Comparison of ENCODE assay signal across 16 cellular contexts in the genomic region with DNA sequence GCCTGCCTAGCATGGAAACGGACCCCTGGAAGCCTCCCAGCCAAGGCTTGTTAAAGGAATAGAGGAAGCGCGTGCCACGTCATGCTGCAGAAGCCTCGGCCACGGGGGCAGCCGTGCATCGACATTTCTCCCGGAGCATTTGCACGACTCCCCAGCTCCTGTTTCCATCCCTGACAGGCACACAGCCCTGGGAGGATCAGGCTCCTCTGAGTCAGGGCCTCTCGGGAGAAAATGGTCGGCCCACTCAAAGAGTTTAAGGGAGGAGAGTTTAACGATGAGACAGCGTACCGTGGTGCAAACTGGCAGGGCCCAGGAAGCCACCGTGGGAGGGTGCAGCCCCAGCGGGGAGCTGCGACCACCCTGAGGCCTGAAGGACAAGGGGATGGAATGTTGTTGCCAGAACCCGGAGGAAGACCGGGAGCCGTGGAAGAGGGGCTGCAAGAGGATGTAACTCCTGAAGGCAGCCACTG.
DNase-seq lines count a peak whose midpoint lies in the region; ATAC-seq and TF ChIP-seq lines count a peak whose summit lies in the region.
"Had no signal": no experiment of that assay in that cellular context is flagged by ENCODE, and none has a peak within 500 bp of the region (broad histone marks: within the 10 kb centered on the region; RNA-seq: fewer than 3 reads in every experiment).

No MANE protein-coding gene starts in this region.

- H3K9me3 ChIP-seq in sigmoid colon (no peaks in the 10 kb centered on the region), prostate gland (no peaks in the 10 kb centered on the region)
- H3K9me3 ChIP-seq: A549 had no signal

- intact Hi-C loops in sigmoid colon (cut with DNase I) (no loop called here), prostate gland (cut with DNase I) (no loop called here)

- peaks cover 62% of the 10 kb centered on the region for H3K27me3 Mint-ChIP-seq in nephron (ENCODE audit: low read depth)
- peaks cover 51 to 79% of the 10 kb centered on the region in 2 donors for H3K27me3 Mint-ChIP-seq in effector memory CD8-positive, alpha-beta T cell

- peaks cover 0 to 17% (median 14%) of the 10 kb centered on the region in 4 donors for H3K4me1 ChIP-seq in sigmoid colon
- H3K4me1 ChIP-seq in prostate gland (replicated peaks): no peaks in the 10 kb centered on the region
- H3K4me1 ChIP-seq: A549 had no signal

- H3K36me3 Mint-ChIP-seq in nephron (ENCODE audit: low read depth): no peaks in the 10 kb centered on the region
- no peaks in the 10 kb centered on the region for H3K36me3 Mint-ChIP-seq in effector memory CD8-positive, alpha-beta T cell (ENCODE audit: insufficient read depth)
- H3K36me3 Mint-ChIP-seq: CD4-positive, CD25-positive, alpha-beta regulatory T cell had no signal

- H3K27ac ChIP-seq in caudate nucleus (ENCODE audit: low read depth, low read length) (peak overlapping the region; percentile 48), sigmoid colon (no peak overlapping the region), prostate gland (no peak overlapping the region)
- H3K27ac ChIP-seq: A549 had no signal

- no peak for TF ChIP-seq EP300 in sigmoid colon (IDR thresholded peaks at IDR 0.05)

- TF ChIP-seq CTCF in nephron (IDR thresholded peaks at IDR 0.05; ENCODE audit: unreplicated experiment in 3 of 3) (no peak), sigmoid colon (IDR thresholded peaks at IDR 0.05) (no peak), prostate gland (IDR thresholded peaks at IDR 0.05) (no peak)

- H3K4me3 ChIP-seq in H7 (ENCODE audit: insufficient read depth, low read depth, low read length) (no peak overlapping the region), sigmoid colon (no peak overlapping the region), prostate gland (no peak overlapping the region)
- H3K4me3 ChIP-seq: A549 had no signal

- H3K27me3 ChIP-seq in H7 (ENCODE audit: control insufficient read depth, insufficient read depth, low read length) (peaks cover 10% of the 10 kb centered on the region), sigmoid colon (peaks cover 0 to 11% (median 0%) of the 10 kb centered on the region in 3 donors), prostate gland (replicated peaks; ENCODE audit: insufficient read depth) (no peaks in the 10 kb centered on the region)

- peak; percentile 40 for DNase-seq in H7
- DNase-seq in caudate nucleus (lab: John Stamatoyannopoulos, UW): peak in 41 of 61 donors; percentile 29 to 90 (median 61)
- peak; percentile 40 for DNase-seq in sigmoid colon
- no peak for DNase-seq in SIG-M5 treated with dmso at 0.1 percent for 504 hours (lab: John Stamatoyannopoulos, UW; ENCODE audit: unreplicated experiment)
- no peak for DNase-seq in effector memory CD8-positive, alpha-beta T cell
- no peak for DNase-seq in prostate gland (ENCODE audit: low spot score)
- DNase-seq: CD4-positive, CD25-positive, alpha-beta regulatory T cell; DMS53; HFFc6; KG1; NCI-H1048; NCI-H446; PC-3 had no signal

- H3K4me1 Mint-ChIP-seq in nephron: peaks cover 34% of the 10 kb centered on the region
- H3K4me1 Mint-ChIP-seq in effector memory CD8-positive, alpha-beta T cell (ENCODE audit: low read depth in 2 of 2): no peaks in the 10 kb centered on the region

- H3K4me3 Mint-ChIP-seq in nephron: peak overlapping the region; percentile 12 to 60 (median 21)
- no peak overlapping the region for H3K4me3 Mint-ChIP-seq in effector memory CD8-positive, alpha-beta T cell
- H3K4me3 Mint-ChIP-seq: CD4-positive, CD25-positive, alpha-beta regulatory T cell; HFFc6 had no signal

- TF ChIP-seq POLR2A in sigmoid colon (IDR thresholded peaks at IDR 0.05) (no peak), prostate gland (IDR thresholded peaks at IDR 0.05) (no peak)

- peak overlapping the region in 2 of 3 experiments; percentile 37 to 50 for H3K27ac Mint-ChIP-seq in nephron
- no peak overlapping the region for H3K27ac Mint-ChIP-seq in effector memory CD8-positive, alpha-beta T cell
- H3K27ac Mint-ChIP-seq: HFFc6 had no signal

- H3K36me3 ChIP-seq in H7 (replicated peaks; ENCODE audit: control insufficient read depth, insufficient read depth, low read length): no peaks in the 10 kb centered on the region
- no peaks in the 10 kb centered on the region for H3K36me3 ChIP-seq in sigmoid colon
- H3K36me3 ChIP-seq in prostate gland: no peaks in the 10 kb centered on the region

- no peak for ATAC-seq in GM19467 (IDR thresholded peaks at IDR 0.05; ENCODE audit: unreplicated experiment)
- ATAC-seq in effector memory CD8-positive, alpha-beta T cell (replicated peaks): no peak
- ATAC-seq: A549, PC-3 had no signal

- H3K9me3 Mint-ChIP-seq in nephron: no peaks in the 10 kb centered on the region
- no peaks in the 10 kb centered on the region for H3K9me3 Mint-ChIP-seq in effector memory CD8-positive, alpha-beta T cell
- H3K9me3 Mint-ChIP-seq: HFFc6 had no signal

- 84% methylated on average over 21 of the region's 21 CpGs for WGBS in sigmoid colon, 2 donors
- 82% methylated on average over 21 of the region's 21 CpGs for WGBS in prostate gland

Comparison
In these comparisons a context has a peak if more than half of its experiments do, and no peak if none do; other contexts are left out.
1. DNase-seq: peak in H7 (single experiment), caudate nucleus (41 of 61) and sigmoid colon (single experiment); none in SIG-M5 treated with dmso at 0.1 percent for 504 hours (single experiment), effector memory CD8-positive, alpha-beta T cell (0 of 3) and prostate gland (single experiment).
2. H3K27ac Mint-ChIP-seq: peak in nephron (2 of 3); none in effector memory CD8-positive, alpha-beta T cell (0 of 2).
3. H3K4me3 Mint-ChIP-seq: peak in nephron (3 of 3); none in effector memory CD8-positive, alpha-beta T cell (0 of 2).